In the genomic region with DNA sequence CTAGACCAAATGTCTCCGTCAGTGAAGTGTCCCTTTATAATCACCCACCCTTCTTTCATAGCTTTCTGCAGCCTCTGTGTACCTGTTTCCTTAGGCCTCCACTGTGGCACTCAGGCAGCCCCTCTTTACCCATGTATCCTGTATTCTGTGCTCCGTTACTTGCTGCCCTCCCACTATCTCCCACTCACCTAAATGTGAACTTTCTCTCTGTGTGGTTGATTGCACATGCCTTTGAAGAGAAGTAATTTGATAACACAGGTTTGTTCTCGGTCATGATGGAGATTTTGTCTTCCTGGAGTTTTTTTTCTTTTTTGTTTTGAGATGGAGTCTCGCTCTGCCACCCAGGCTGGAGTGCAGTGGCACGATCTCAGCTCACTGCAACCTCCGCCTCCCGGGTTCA, we compare ENCODE assay signal across 1 cellular context.
TF ChIP-seq lines count a peak whose summit lies in the region.

No MANE protein-coding gene starts in this region.

TF ChIP-seq in HEK293, 187 proteins besides CTCF, POLR2A, EP300 and RAD21 (continued from another document):
- TF ChIP-seq ZNF585B (tag by site-specific recombination; IDR thresholded peaks at IDR 0.05): no peak
